9 cellular contexts compared by ENCODE assay signal in the genomic region with DNA sequence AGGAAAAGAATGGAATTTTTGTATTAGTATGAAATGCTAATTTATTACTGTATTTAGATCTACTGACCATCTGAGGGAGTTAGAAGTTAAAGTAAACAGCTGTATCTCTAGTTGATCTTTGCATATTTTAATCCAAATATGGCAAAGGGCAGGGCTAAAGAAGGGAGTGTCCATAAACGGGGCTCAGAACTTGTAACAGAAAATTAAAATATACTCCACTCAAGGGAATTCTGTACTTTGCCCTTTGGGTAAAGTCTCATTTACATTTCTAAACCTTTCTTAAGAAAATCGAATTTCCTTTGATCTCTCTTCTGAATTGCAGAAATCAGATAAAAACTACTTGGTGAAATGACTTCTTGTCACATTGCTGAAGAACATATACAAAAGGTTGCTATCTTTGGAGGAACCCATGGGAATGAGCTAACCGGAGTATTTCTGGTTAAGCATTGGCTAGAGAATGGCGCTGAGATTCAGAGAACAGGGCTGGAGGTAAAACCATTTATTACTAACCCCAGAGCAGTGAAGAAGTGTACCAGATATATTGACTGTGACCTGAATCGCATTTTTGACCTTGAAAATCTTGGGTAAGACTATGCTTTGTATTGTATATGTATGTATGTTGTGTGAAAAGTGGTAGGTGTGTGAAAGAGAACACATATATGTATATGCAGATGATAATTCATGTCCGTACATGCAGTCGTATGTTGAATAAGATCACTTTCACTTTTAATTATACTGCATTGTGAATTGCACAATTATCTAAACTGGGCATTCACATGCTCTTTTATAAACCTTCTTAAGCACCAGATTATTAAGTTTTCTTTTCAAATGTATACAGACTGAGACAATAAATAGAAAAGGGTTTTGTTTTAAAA. TPM values are rescaled to one million over a fixed set of nuclear protein-coding genes. Genes with fewer than 3 reads are reported as not detected.
DNase-seq lines count a peak whose midpoint lies in the region; ATAC-seq and TF ChIP-seq lines count a peak whose summit lies in the region.
"Had no signal": no experiment of that assay in that cellular context is flagged by ENCODE, and none has a peak within 500 bp of the region (broad histone marks: within the 10 kb centered on the region; RNA-seq: fewer than 3 reads in every experiment).

A gene (plus strand): TSS at position 186 of the 875 bp plus-strand sequence. CDS start 163 bp downstream, at position 349.

- ATAC-seq in SK-N-SH treated with all-trans-retinoic acid at 6 μM for 48 hours = no peak
- ATAC-seq in GM21529 (IDR thresholded peaks at IDR 0.05; ENCODE audit: unreplicated experiment) = no peak

- CTCF ChIA-PET in SK-N-SH (lab: Yijun Ruan, JAX) = no interaction called here

- no peak within 1 kb of the TSS for H3K9ac ChIP-seq in SK-N-SH

- H2AFZ ChIP-seq in SK-N-SH (ENCODE audit: low read depth) = peak within 1 kb of the TSS; percentile 55; the same call in 1 of the 2 replicates

- DNase-seq in SK-N-SH (no peak), coronary artery (ENCODE audit: low spot score) (no peak), medulla oblongata (ENCODE audit: extremely low spot score) (peak; percentile 43), tibial nerve (ENCODE audit: low spot score in 2 of 2) (no peak), WERI-Rb-1 (no peak), NOMO-1 (lab: John Stamatoyannopoulos, UW; ENCODE audit: unreplicated experiment in 2 of 2) (no peak)

- H3K4me1 ChIP-seq in SK-N-SH (ENCODE audit: control insufficient read depth in 1 of 2, insufficient read depth in 2 of 2, low read depth in 1 of 2, low read length in 1 of 2) = no peaks in the 10 kb centered on the region
- peaks cover 5 to 26% (median 13%) of the 10 kb centered on the region in 4 donors for H3K4me1 ChIP-seq in tibial nerve

- no peaks in the 10 kb centered on the region for H4K20me1 ChIP-seq in SK-N-SH (ENCODE audit: insufficient read depth)

- POLR2A ChIA-PET in SK-N-SH (lab: Yijun Ruan, JAX) = no interaction called here

- H3K36me3 ChIP-seq in SK-N-SH (replicated peaks in 1 of 2; ENCODE audit: control insufficient read depth in 1 of 2, insufficient read depth in 2 of 2, low read length in 1 of 2) (no peaks in the 10 kb centered on the region), tibial nerve (no peaks in the 10 kb centered on the region), WERI-Rb-1 (no peaks in the 10 kb centered on the region)

- TF ChIP-seq CTCF in SK-N-SH (IDR thresholded peaks at IDR 0.05) (no peak), coronary artery (IDR thresholded peaks at IDR 0.05) (no peak), tibial nerve (IDR thresholded peaks at IDR 0.05) (no peak), WERI-Rb-1 (IDR thresholded peaks at IDR 0.05; ENCODE audit: low read depth, low read length) (no peak)

- no peak for TF ChIP-seq RAD21 in SK-N-SH (IDR thresholded peaks at IDR 0.05; ENCODE audit: low read length)

- no peaks in the 10 kb centered on the region for H3F3A ChIP-seq in SK-N-SH (replicated peaks; ENCODE audit: insufficient read depth)

- no peaks in the 10 kb centered on the region for H3K9me2 ChIP-seq in SK-N-SH

- TF ChIP-seq POLR2A in tibial nerve (IDR thresholded peaks at IDR 0.05) = no peak

- H3K4me3 ChIP-seq in SK-N-SH (ENCODE audit: low read depth in 2 of 2, low read length in 1 of 2) (peak within 1 kb of the TSS; percentile 33 to 49; a peak in 3 of 4 replicates), coronary artery (peak within 1 kb of the TSS; percentile 62), tibial nerve (peak within 1 kb of the TSS; percentile 26 to 54 (median 46)), WERI-Rb-1 (ENCODE audit: low read depth, low read length) (no peak within 1 kb of the TSS)

- H3K27me3 ChIP-seq in SK-N-SH (ENCODE audit: insufficient read depth) (peaks cover 54% of the 10 kb centered on the region), tibial nerve (no peaks in the 10 kb centered on the region), WERI-Rb-1 (ENCODE audit: insufficient read depth, low read depth, severe bottlenecking) (no peaks in the 10 kb centered on the region)

- H3K79me2 ChIP-seq in SK-N-SH (ENCODE audit: insufficient read depth) = no peaks in the 10 kb centered on the region

- H3K9me3 ChIP-seq in SK-N-SH (no peaks in the 10 kb centered on the region), tibial nerve (no peaks in the 10 kb centered on the region), WERI-Rb-1 (ENCODE audit: severe bottlenecking) (no peaks in the 10 kb centered on the region)

- 18% methylated on average over 7 of the region's 7 CpGs for WGBS in SK-N-SH (ENCODE audit: low lambda C conversion rate)
- WGBS in tibial nerve, 2 donors = 10 to 16% methylated on average over 7 of the region's 7 CpGs

- H3K4me2 ChIP-seq in SK-N-SH = peak within 1 kb of the TSS; percentile 59

- TF ChIP-seq EP300 in SK-N-SH (IDR thresholded peaks at IDR 0.05; ENCODE audit: borderline replicate concordance in 1 of 2, low read depth in 1 of 2, low read length in 1 of 2) (no peak), tibial nerve (IDR thresholded peaks at IDR 0.05) (no peak)

- H3K27ac ChIP-seq in SK-N-SH (ENCODE audit: low read depth in 2 of 2, low read length in 1 of 2) = no peak within 1 kb of the TSS
- peak within 1 kb of the TSS in 1 of 2 donors; percentile 59 for H3K27ac ChIP-seq in coronary artery
- H3K27ac ChIP-seq in tibial nerve = peak within 1 kb of the TSS; percentile 47 to 93 (median 80)
- no peak within 1 kb of the TSS for H3K27ac ChIP-seq in WERI-Rb-1
- H3K27ac ChIP-seq: RWPE1 had no signal

TF ChIP-seq in SK-N-SH, 30 proteins besides CTCF, POLR2A, EP300 and RAD21 (continues in another document):
- TF ChIP-seq GABPA (IDR thresholded peaks at IDR 0.05; ENCODE audit: low read depth) = no peak
- TF ChIP-seq, protein P1, sequence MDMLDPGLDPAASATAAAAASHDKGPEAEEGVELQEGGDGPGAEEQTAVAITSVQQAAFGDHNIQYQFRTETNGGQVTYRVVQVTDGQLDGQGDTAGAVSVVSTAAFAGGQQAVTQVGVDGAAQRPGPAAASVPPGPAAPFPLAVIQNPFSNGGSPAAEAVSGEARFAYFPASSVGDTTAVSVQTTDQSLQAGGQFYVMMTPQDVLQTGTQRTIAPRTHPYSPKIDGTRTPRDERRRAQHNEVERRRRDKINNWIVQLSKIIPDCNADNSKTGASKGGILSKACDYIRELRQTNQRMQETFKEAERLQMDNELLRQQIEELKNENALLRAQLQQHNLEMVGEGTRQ (IDR thresholded peaks at IDR 0.05; ENCODE audit: borderline replicate concordance, low read depth, low read length) = no peak
- TF ChIP-seq FOXM1 (IDR thresholded peaks at IDR 0.05; ENCODE audit: low read depth) = no peak
- no peak for TF ChIP-seq TCF12 (IDR thresholded peaks at IDR 0.05)
- TF ChIP-seq RXRA (IDR thresholded peaks at IDR 0.05; ENCODE audit: borderline replicate concordance, low read depth) = no peak

TF ChIP-seq in SK-N-SH treated with all-trans-retinoic acid at 6 μM for 48 hours, 23 proteins besides CTCF, POLR2A, EP300 and RAD21:
- TF ChIP-seq BACH2 (CRISPR knock-in tag; IDR thresholded peaks at IDR 0.05; ENCODE audit: borderline replicate concordance) = no peak
- TF ChIP-seq CSDC2 (CRISPR knock-in tag; IDR thresholded peaks at IDR 0.05) = no peak
- no peak for TF ChIP-seq TOX (CRISPR knock-in tag; IDR thresholded peaks at IDR 0.05; ENCODE audit: borderline replicate concordance)
- no peak for TF ChIP-seq ISL1 (CRISPR knock-in tag; IDR thresholded peaks at IDR 0.05)
- TF ChIP-seq TCF4 (CRISPR knock-in tag; IDR thresholded peaks at IDR 0.05; ENCODE audit: borderline replicate concordance) = no peak
- TF ChIP-seq ZNF565 (CRISPR knock-in tag; conservative IDR thresholded peaks at IDR 0.05; ENCODE audit: low read depth) = no peak
- TF ChIP-seq GLIS3 (CRISPR knock-in tag; IDR thresholded peaks at IDR 0.05) = no peak
- TF ChIP-seq, protein P2, sequence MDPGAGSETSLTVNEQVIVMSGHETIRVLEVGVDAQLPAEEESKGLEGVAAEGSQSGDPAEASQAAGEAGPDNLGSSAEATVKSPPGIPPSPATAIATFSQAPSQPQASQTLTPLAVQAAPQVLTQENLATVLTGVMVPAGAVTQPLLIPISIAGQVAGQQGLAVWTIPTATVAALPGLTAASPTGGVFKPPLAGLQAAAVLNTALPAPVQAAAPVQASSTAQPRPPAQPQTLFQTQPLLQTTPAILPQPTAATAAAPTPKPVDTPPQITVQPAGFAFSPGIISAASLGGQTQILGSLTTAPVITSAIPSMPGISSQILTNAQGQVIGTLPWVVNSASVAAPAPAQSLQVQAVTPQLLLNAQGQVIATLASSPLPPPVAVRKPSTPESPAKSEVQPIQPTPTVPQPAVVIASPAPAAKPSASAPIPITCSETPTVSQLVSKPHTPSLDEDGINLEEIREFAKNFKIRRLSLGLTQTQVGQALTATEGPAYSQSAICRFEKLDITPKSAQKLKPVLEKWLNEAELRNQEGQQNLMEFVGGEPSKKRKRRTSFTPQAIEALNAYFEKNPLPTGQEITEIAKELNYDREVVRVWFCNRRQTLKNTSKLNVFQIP (CRISPR knock-in tag; IDR thresholded peaks at IDR 0.05; ENCODE audit: borderline replicate concordance, low read depth) = no peak
- no peak for TF ChIP-seq ESRRG (CRISPR knock-in tag; IDR thresholded peaks at IDR 0.05)
- no peak for TF ChIP-seq SNAI2 (CRISPR knock-in tag; IDR thresholded peaks at IDR 0.05)
- no peak for TF ChIP-seq ZFP30 (CRISPR knock-in tag; IDR thresholded peaks at IDR 0.05)
- TF ChIP-seq ZNF70 (CRISPR knock-in tag; IDR thresholded peaks at IDR 0.05) = no peak
- TF ChIP-seq, protein P3, sequence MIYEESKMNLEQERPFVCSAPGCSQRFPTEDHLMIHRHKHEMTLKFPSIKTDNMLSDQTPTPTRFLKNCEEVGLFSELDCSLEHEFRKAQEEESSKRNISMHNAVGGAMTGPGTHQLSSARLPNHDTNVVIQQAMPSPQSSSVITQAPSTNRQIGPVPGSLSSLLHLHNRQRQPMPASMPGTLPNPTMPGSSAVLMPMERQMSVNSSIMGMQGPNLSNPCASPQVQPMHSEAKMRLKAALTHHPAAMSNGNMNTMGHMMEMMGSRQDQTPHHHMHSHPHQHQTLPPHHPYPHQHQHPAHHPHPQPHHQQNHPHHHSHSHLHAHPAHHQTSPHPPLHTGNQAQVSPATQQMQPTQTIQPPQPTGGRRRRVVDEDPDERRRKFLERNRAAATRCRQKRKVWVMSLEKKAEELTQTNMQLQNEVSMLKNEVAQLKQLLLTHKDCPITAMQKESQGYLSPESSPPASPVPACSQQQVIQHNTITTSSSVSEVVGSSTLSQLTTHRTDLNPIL (CRISPR knock-in tag; IDR thresholded peaks at IDR 0.05; ENCODE audit: low read depth) = no peak
TF ChIP-seq in SK-N-SH treated with all-trans-retinoic acid at 6 μM for 48 hours: peak in this region for 0.

RNA-seq across cellular contexts. Expression of the gene that starts here (rescaled TPM):
- polyA plus RNA-seq in SK-N-SH (2012; rRNA removed) = not detected in 2 replicates
- under 0.01 TPM in 1 of 2 replicates, not detected in the other for polyA plus RNA-seq in SK-N-SH (2012; cell fraction: cytosol; rRNA removed)
- 0.04 TPM in 1 of 2 replicates, not detected in the other for polyA plus RNA-seq in SK-N-SH (2012; cell fraction: nucleus; rRNA removed)
- total RNA-seq in tibial nerve = 10 to 100 TPM in 3 of 4 donors, 1 to 10 TPM in 1; 7.8 to 19.2 (median 15.4) TPM

Comparison
In these comparisons a context has a peak if more than half of its experiments do, and no peak if none do; other contexts are left out.
1. H3K27ac ChIP-seq: peak in tibial nerve (4 of 4); none in SK-N-SH (0 of 2) and WERI-Rb-1 (single experiment).